In the genomic region with DNA sequence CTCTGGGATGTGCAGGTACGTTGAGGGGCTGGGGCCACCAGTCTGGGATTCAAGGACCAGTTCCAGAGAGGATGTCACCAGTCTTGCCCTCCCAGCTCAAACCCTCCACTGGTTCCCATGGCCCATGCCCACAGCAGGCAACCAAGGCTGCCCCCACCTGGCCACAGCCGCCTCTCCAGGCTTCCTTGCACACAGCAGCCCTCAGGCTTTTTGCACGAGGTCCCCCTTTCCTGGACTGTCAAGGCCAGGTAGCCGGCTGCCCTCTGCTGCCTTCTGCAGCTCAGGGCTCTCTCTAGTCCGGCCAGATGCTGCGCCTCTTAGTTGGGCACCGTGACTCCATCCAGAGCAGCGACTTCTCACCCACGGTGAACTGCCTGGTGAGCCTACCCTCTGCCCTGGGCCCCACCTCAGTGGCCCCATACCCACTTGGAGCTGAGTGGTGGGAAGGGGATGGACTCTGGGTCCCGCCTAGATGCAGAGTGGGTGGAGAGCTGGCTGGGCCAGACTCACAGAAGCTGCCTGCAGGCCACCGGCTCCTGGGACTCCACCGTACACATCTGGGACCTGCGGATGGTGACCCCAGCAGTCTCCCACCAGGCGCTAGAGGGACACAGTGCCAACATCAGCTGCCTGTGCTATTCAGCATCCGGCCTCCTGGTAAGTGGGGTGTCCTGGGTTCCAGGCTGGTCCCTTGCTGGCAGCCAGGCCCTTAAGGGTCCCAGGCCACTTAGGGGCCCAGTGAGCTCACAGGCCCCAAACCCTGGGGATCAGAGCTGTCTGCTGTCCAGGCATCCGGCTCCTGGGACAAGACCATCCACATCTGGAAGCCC, we compare ENCODE assay signal across 8 cellular contexts. TPM values are rescaled to one million over a fixed set of nuclear protein-coding genes. Genes with fewer than 3 reads are reported as not detected.
DNase-seq lines count a peak whose midpoint lies in the region; ATAC-seq and TF ChIP-seq lines count a peak whose summit lies in the region.

No MANE protein-coding gene starts in this region.

- H3K4me1 Mint-ChIP-seq in GM23338: peaks cover 25% of the 10 kb centered on the region

- in situ Hi-C loops in SK-MEL-5 (cut with HindIII; ENCODE audit: low pct_unique_long_range_greater_than_20kb, low sequenced_read_pairs): no loop called here

- peaks cover 29% of the 10 kb centered on the region for H3K27me3 Mint-ChIP-seq in GM23338 (ENCODE audit: insufficient read depth, low read depth, poor library complexity)

- H3K4me3 ChIP-seq in GM23338: no peak overlapping the region
- H3K4me3 ChIP-seq in gastroesophageal sphincter: no peak overlapping the region

- peaks cover 26% of the 10 kb centered on the region for H3K79me2 ChIP-seq in GM23338 (replicated peaks; ENCODE audit: insufficient read depth)

- TF ChIP-seq POLR2A in gastroesophageal sphincter (IDR thresholded peaks at IDR 0.05): no peak

- peaks cover 36% of the 10 kb centered on the region for H4K20me1 ChIP-seq in GM23338 (replicated peaks; ENCODE audit: insufficient read depth)

- H3K27me3 ChIP-seq in GM23338 (ENCODE audit: insufficient read depth) (no peaks in the 10 kb centered on the region), gastroesophageal sphincter (no peaks in the 10 kb centered on the region)

- H3K4me1 ChIP-seq in GM23338 (ENCODE audit: insufficient read depth): peaks cover 17% of the 10 kb centered on the region
- H3K4me1 ChIP-seq in gastroesophageal sphincter: peaks cover 0 to 54% (median 17%) of the 10 kb centered on the region in 3 donors

- H3K36me3 Mint-ChIP-seq in GM23338 (ENCODE audit: low read depth): peaks cover 46% of the 10 kb centered on the region

- no peak overlapping the region for H3K4me2 ChIP-seq in GM23338

- no peaks in the 10 kb centered on the region for H3K9me3 ChIP-seq in gastroesophageal sphincter

- peaks cover 57% of the 10 kb centered on the region for H3F3A ChIP-seq in GM23338 (replicated peaks; ENCODE audit: low read depth)

- 45 to 60% methylated on average over 1 to 4 of the region's 16 CpGs for WGBS in gastroesophageal sphincter (ENCODE audit: low coverage in 1 of 2), 2 donors

- H2AFZ ChIP-seq in GM23338: no peak overlapping the region

- peaks cover 32% of the 10 kb centered on the region for H3K36me3 ChIP-seq in GM23338 (ENCODE audit: insufficient read depth)
- H3K36me3 ChIP-seq in gastroesophageal sphincter: peaks cover 0 to 48% of the 10 kb centered on the region in 2 donors

- no peak overlapping the region for H3K27ac Mint-ChIP-seq in GM23338

- peak; percentile 70 for DNase-seq in D341Med (ENCODE audit: low spot score)
- peak; percentile 84 for DNase-seq in GM23338 (ENCODE audit: low spot score)
- DNase-seq in SK-MEL-5 (ENCODE audit: low read depth, low spot score): peak; percentile 63
- DNase-seq in iPS-NIHi11 (ENCODE audit: low spot score): peak; percentile 77
- DNase-seq in KG1 (lab: John Stamatoyannopoulos, UW): no peak
- DNase-seq in NCI-H2171 treated with DMSO at 0.1 percent for 48 hours (lab: John Stamatoyannopoulos, UW): no peak

- TF ChIP-seq CTCF in GM23338 (conservative IDR thresholded peaks at IDR 0.05; ENCODE audit: low read depth in 2 of 2): peak; percentile 54 to 80
- peak in 2 of 4 experiments; percentile 16 to 40 for TF ChIP-seq CTCF in gastroesophageal sphincter (IDR thresholded peaks at IDR 0.05)

- peak overlapping the region; percentile 72; the same call in 1 of the 2 replicates for H3K27ac ChIP-seq in GM23338 (ENCODE audit: low read depth)
- no peak overlapping the region for H3K27ac ChIP-seq in gastroesophageal sphincter

- H3K4me3 Mint-ChIP-seq in GM23338: no peak overlapping the region

- ATAC-seq in GM23338 (peak; percentile 62), gastroesophageal sphincter (no peak), HG03439 (IDR thresholded peaks at IDR 0.05; ENCODE audit: unreplicated experiment) (no peak)

- no peaks in the 10 kb centered on the region for H3K9me2 ChIP-seq in GM23338 (ENCODE audit: insufficient read depth)

- peaks cover 3% of the 10 kb centered on the region; the same call in 1 of the 3 replicates for H3K9me3 Mint-ChIP-seq in GM23338

- TF ChIP-seq EP300 in gastroesophageal sphincter (IDR thresholded peaks at IDR 0.05): no peak

TF ChIP-seq in GM23338, 12 proteins besides CTCF, POLR2A, EP300 and RAD21:
- TF ChIP-seq, protein P1, sequence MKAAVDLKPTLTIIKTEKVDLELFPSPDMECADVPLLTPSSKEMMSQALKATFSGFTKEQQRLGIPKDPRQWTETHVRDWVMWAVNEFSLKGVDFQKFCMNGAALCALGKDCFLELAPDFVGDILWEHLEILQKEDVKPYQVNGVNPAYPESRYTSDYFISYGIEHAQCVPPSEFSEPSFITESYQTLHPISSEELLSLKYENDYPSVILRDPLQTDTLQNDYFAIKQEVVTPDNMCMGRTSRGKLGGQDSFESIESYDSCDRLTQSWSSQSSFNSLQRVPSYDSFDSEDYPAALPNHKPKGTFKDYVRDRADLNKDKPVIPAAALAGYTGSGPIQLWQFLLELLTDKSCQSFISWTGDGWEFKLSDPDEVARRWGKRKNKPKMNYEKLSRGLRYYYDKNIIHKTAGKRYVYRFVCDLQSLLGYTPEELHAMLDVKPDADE (IDR thresholded peaks at IDR 0.05): no peak
- TF ChIP-seq EZH2 (IDR thresholded peaks at IDR 0.05; ENCODE audit: low read depth, unreplicated experiment): no peak
- no peak for TF ChIP-seq ZNF114 (CRISPR knock-in tag; IDR thresholded peaks at IDR 0.05)
- TF ChIP-seq ZNF331 (CRISPR knock-in tag; IDR thresholded peaks at IDR 0.05; ENCODE audit: low read depth): no peak
- no peak; the same call in none of the 2 replicates for TF ChIP-seq POLR2AphosphoS5 (IDR thresholded peaks at IDR 0.05; ENCODE audit: low read depth)

RNA-seq across cellular contexts. Expression of a gene that starts 2.9 kb away (rescaled TPM):
- total RNA-seq in GM23338 (2014; rRNA removed; shearing (Covaris generic)): not detected in 2 replicates
- not detected in 2 replicates for polyA plus RNA-seq in GM23338 (2016; fragmentation: Nextera tagmentation; extraction: Ambion mirVana)
- total RNA-seq in SK-MEL-5 (2014; rRNA removed; shearing (Covaris generic)): not detected in 2 replicates
- not detected in 2 replicates for polyA plus RNA-seq in SK-MEL-5 (2015; cell fraction: cytosol; rRNA removed)
- not detected in 2 replicates for polyA plus RNA-seq in SK-MEL-5 (2015; cell fraction: nucleus; rRNA removed)
- not detected for total RNA-seq in gastroesophageal sphincter

RNA-seq across cellular contexts. Expression of a gene that starts 5.6 kb away (rescaled TPM):
- total RNA-seq in GM23338 (2014; rRNA removed; shearing (Covaris generic)): 1,202 and 1,683 TPM in 2 replicates
- polyA plus RNA-seq in GM23338 (2016; fragmentation: Nextera tagmentation; extraction: Ambion mirVana): 4,143 and 4,572 TPM in 2 replicates
- total RNA-seq in SK-MEL-5 (2014; rRNA removed; shearing (Covaris generic)): 2,870 and 3,852 TPM in 2 replicates
- 2,353 and 3,749 TPM in 2 replicates for polyA plus RNA-seq in SK-MEL-5 (2015; cell fraction: cytosol; rRNA removed)
- 255 and 365 TPM in 2 replicates for polyA plus RNA-seq in SK-MEL-5 (2015; cell fraction: nucleus; rRNA removed)
- 1,000 to 10,000 TPM; 1,026 to 2,785 (median 2,065) TPM for total RNA-seq in gastroesophageal sphincter

RNA-seq across cellular contexts. Expression of a gene that starts 5.8 kb away (rescaled TPM):
- total RNA-seq in GM23338 (2014; rRNA removed; shearing (Covaris generic)): 35.9 and 41.2 TPM in 2 replicates
- polyA plus RNA-seq in GM23338 (2016; fragmentation: Nextera tagmentation; extraction: Ambion mirVana): 84.5 and 87.3 TPM in 2 replicates
- total RNA-seq in SK-MEL-5 (2014; rRNA removed; shearing (Covaris generic)): 28.1 and 30.3 TPM in 2 replicates
- 60.0 and 63.7 TPM in 2 replicates for polyA plus RNA-seq in SK-MEL-5 (2015; cell fraction: cytosol; rRNA removed)
- polyA plus RNA-seq in SK-MEL-5 (2015; cell fraction: nucleus; rRNA removed): 37.5 and 42.0 TPM in 2 replicates
- total RNA-seq in gastroesophageal sphincter: 10 to 100 TPM; 19.9 to 27.6 (median 20.3) TPM

Comparison
In these comparisons a context has a peak if more than half of its experiments do, and no peak if none do; other contexts are left out.
1. DNase-seq: peak in D341Med (single experiment), GM23338 (single experiment), SK-MEL-5 (single experiment) and iPS-NIHi11 (single experiment); none in KG1 (single experiment) and NCI-H2171 treated with DMSO at 0.1 percent for 48 hours (single experiment).